ENCODE assay signal across 11 cellular contexts in the genomic region with DNA sequence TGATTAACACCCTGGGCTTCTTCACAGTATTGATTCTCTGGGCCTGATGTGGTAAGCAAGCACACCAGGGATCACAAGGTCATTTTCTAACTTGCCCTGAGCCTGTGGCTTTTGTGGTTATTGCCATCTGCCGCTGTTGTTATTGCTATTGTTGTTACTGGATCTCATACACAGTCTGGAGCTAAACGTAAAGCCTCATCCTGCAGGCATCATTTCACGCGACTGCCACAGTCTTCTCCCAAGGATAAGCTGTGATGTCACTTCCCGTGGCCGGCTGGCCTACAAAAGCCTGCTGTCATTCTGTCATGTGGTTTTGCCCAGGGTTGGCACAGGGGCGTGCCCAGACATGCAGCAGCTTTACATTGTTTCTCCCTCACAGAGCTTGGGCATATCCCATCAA.
A peak's percentile ranks its signal among the peaks of the same experiment; 100 is the strongest.
DNase-seq lines count a peak whose midpoint lies in the region; ATAC-seq and TF ChIP-seq lines count a peak whose summit lies in the region.
"Had no signal": no experiment of that assay in that cellular context is flagged by ENCODE, and none has a peak within 500 bp of the region (broad histone marks: within the 10 kb centered on the region; RNA-seq: fewer than 3 reads in every experiment).

No MANE protein-coding gene starts in this region.

- H3K27ac ChIP-seq in GM23248, result no peak overlapping the region

- no peaks in the 10 kb centered on the region for H4K20me1 ChIP-seq in GM23248 (ENCODE audit: insufficient read depth)

- peak; percentile 69 for DNase-seq in A172 (ENCODE audit: low spot score)
- peak; percentile 95 for DNase-seq in NCI-H2107 treated with DMSO at 0.1 percent for 48 hours (lab: John Stamatoyannopoulos, UW; ENCODE audit: unreplicated experiment)
- DNase-seq in left colon, result no peak
- no peak for DNase-seq in GM23248
- DNase-seq: islet precursor cell; stimulated activated CD4-positive, alpha-beta T cell treated with anti-CD3 and anti-CD28 coated beads, Interleukin-2, amount 100 ng/mL, for 24 hours had no signal

- 56 to 63% methylated on average over 7 of the region's 7 CpGs for WGBS in GM23248 (ENCODE audit: low coverage in 1 of 2, low lambda C conversion rate in 2 of 2, missing lambda C conversion rate in 2 of 2), 2 experiments

- H3K27me3 ChIP-seq in GM23248 (replicated peaks; ENCODE audit: insufficient read depth), result peaks cover 29% of the 10 kb centered on the region

- H3K9me2 ChIP-seq in GM23248 (ENCODE audit: insufficient read depth), result no peaks in the 10 kb centered on the region

- no peaks in the 10 kb centered on the region for H3F3A ChIP-seq in GM23248 (ENCODE audit: insufficient read depth)

- peaks cover 9% of the 10 kb centered on the region for H3K27me3 Mint-ChIP-seq in brain

- no peak overlapping the region for H3K4me2 ChIP-seq in GM23248 (ENCODE audit: unreplicated experiment)

- H3K27ac Mint-ChIP-seq in brain, result peak overlapping the region in 3 of 5 experiments; percentile 57 to 91 (median 67)

- no peak overlapping the region for H2AFZ ChIP-seq in GM23248

- no peak overlapping the region for H3K9ac ChIP-seq in GM23248

- peaks cover 27% of the 10 kb centered on the region for H3K4me1 Mint-ChIP-seq in brain

- no peaks in the 10 kb centered on the region for H3K36me3 ChIP-seq in GM23248 (ENCODE audit: low read depth)

- intact Hi-C loops in left colon (cut with DNase I, micrococcal nuclease), result no loop called here

- no peak overlapping the region for H3K4me3 ChIP-seq in GM23248

- H3K9me3 ChIP-seq in GM23248 (ENCODE audit: low read depth), result no peaks in the 10 kb centered on the region

- no peaks in the 10 kb centered on the region for H3K4me1 ChIP-seq in GM23248 (ENCODE audit: insufficient read depth)

- peaks cover 0 to 7% (median 0%) of the 10 kb centered on the region in 5 experiments for H3K9me3 Mint-ChIP-seq in brain

- no peaks in the 10 kb centered on the region for H3K36me3 Mint-ChIP-seq in brain

- no peak for TF ChIP-seq CTCF in brain (conservative IDR thresholded peaks at IDR 0.05)

- TF ChIP-seq POLR2A in GM18505 (IDR thresholded peaks at IDR 0.05; ENCODE audit: borderline replicate concordance, extremely low read depth, insufficient read depth, insufficient read length), result no peak

- ATAC-seq in GM18867 (IDR thresholded peaks at IDR 0.05; ENCODE audit: unreplicated experiment) (peak; percentile 81), GM18505 (IDR thresholded peaks at IDR 0.05; ENCODE audit: unreplicated experiment) (no peak), left colon (no peak), GM21825 (IDR thresholded peaks at IDR 0.05; ENCODE audit: unreplicated experiment) (no peak)
- ATAC-seq: SK-N-SH treated with all-trans-retinoic acid at 6 μM for 48 hours had no signal

- H3K79me2 ChIP-seq in GM23248 (ENCODE audit: insufficient read depth), result no peaks in the 10 kb centered on the region

- no peak overlapping the region for H3K4me3 Mint-ChIP-seq in brain

- in situ Hi-C loops in GM23248 (cut with MboI), result no loop called here

Comparison
In these comparisons a context has a peak if more than half of its experiments do, and no peak if none do; other contexts are left out.
1. DNase-seq: peak in A172 (single experiment) and NCI-H2107 treated with DMSO at 0.1 percent for 48 hours (single experiment); none in left colon (0 of 2) and GM23248 (single experiment).